Comparison of ENCODE assay signal across 1 cellular context in genomic region chr12:56631790-56632700, GRCh38.
A peak's percentile ranks its signal among the peaks of the same experiment; 100 is the strongest.
TF ChIP-seq lines count a peak whose summit lies in the region.

No MANE protein-coding gene starts in this region.

TF ChIP-seq in HEK293, 187 proteins besides CTCF, POLR2A, EP300 and RAD21 (continued from another document and continues in another):
- no peak for TF ChIP-seq ZSCAN4 (tag by site-specific recombination; IDR thresholded peaks at IDR 0.05)
- no peak for TF ChIP-seq GLI4 (tag by site-specific recombination; IDR thresholded peaks at IDR 0.05)
- 0 out of 2 replicates have a peak, but pooled peaks have one; percentile 31 for TF ChIP-seq KLF8 (tag by site-specific recombination; IDR thresholded peaks at IDR 0.05)
- TF ChIP-seq ZNF274 (IDR thresholded peaks at IDR 0.05; ENCODE audit: low read length), result no peak
- no peak for TF ChIP-seq ZNF274 (tag by site-specific recombination; IDR thresholded peaks at IDR 0.05; ENCODE audit: borderline replicate concordance)
- TF ChIP-seq BCL11A (tag by site-specific recombination; IDR thresholded peaks at IDR 0.05; ENCODE audit: low read depth), result no peak
- no peak for TF ChIP-seq ZNF837 (tag by site-specific recombination; IDR thresholded peaks at IDR 0.05)
- TF ChIP-seq, protein P1, sequence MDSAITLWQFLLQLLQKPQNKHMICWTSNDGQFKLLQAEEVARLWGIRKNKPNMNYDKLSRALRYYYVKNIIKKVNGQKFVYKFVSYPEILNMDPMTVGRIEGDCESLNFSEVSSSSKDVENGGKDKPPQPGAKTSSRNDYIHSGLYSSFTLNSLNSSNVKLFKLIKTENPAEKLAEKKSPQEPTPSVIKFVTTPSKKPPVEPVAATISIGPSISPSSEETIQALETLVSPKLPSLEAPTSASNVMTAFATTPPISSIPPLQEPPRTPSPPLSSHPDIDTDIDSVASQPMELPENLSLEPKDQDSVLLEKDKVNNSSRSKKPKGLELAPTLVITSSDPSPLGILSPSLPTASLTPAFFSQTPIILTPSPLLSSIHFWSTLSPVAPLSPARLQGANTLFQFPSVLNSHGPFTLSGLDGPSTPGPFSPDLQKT (IDR thresholded peaks at IDR 0.05; ENCODE audit: borderline replicate concordance, low read depth, low read length), result no peak
- no peak for TF ChIP-seq PRDM1 (tag by site-specific recombination; IDR thresholded peaks at IDR 0.05)
- no peak for TF ChIP-seq ZNF514 (tag by site-specific recombination; IDR thresholded peaks at IDR 0.05)
- no peak for TF ChIP-seq ZNF26 (tag by site-specific recombination; IDR thresholded peaks at IDR 0.05)
- TF ChIP-seq, protein P2, sequence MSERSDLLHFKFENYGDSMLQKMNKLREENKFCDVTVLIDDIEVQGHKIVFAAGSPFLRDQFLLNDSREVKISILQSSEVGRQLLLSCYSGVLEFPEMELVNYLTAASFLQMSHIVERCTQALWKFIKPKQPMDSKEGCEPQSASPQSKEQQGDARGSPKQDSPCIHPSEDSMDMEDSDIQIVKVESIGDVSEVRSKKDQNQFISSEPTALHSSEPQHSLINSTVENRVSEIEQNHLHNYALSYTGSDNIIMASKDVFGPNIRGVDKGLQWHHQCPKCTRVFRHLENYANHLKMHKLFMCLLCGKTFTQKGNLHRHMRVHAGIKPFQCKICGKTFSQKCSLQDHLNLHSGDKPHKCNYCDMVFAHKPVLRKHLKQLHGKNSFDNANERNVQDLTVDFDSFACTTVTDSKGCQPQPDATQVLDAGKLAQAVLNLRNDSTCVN (tag by site-specific recombination; optimal IDR thresholded peaks at IDR 0.05), result no peak
- no peak for TF ChIP-seq ZNF426 (tag by site-specific recombination; IDR thresholded peaks at IDR 0.05)
- peak; percentile 64 for TF ChIP-seq GLIS2 (tag by site-specific recombination; IDR thresholded peaks at IDR 0.05)
- TF ChIP-seq ZNF362 (tag by site-specific recombination; IDR thresholded peaks at IDR 0.05), result no peak
- TF ChIP-seq ZNF561 (tag by site-specific recombination; IDR thresholded peaks at IDR 0.05; ENCODE audit: borderline replicate concordance), result no peak
- TF ChIP-seq INSM2 (tag by site-specific recombination; IDR thresholded peaks at IDR 0.05), result no peak
- no peak for TF ChIP-seq ZNF555 (tag by site-specific recombination; conservative IDR thresholded peaks at IDR 0.05)
- no peak for TF ChIP-seq ZNF184 (tag by site-specific recombination; IDR thresholded peaks at IDR 0.05)
- TF ChIP-seq GFI1B (tag by site-specific recombination; IDR thresholded peaks at IDR 0.05), result no peak
- TF ChIP-seq, protein P3, sequence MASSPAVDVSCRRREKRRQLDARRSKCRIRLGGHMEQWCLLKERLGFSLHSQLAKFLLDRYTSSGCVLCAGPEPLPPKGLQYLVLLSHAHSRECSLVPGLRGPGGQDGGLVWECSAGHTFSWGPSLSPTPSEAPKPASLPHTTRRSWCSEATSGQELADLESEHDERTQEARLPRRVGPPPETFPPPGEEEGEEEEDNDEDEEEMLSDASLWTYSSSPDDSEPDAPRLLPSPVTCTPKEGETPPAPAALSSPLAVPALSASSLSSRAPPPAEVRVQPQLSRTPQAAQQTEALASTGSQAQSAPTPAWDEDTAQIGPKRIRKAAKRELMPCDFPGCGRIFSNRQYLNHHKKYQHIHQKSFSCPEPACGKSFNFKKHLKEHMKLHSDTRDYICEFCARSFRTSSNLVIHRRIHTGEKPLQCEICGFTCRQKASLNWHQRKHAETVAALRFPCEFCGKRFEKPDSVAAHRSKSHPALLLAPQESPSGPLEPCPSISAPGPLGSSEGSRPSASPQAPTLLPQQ (tag by site-specific recombination; IDR thresholded peaks at IDR 0.05), result peak; percentile 83
- TF ChIP-seq ZBTB10 (tag by site-specific recombination; IDR thresholded peaks at IDR 0.05), result peak; percentile 53; the same call in 1 of the 2 replicates
- no peak for TF ChIP-seq ZFP37 (tag by site-specific recombination; IDR thresholded peaks at IDR 0.05)
- TF ChIP-seq PRDM10 (tag by site-specific recombination; IDR thresholded peaks at IDR 0.05), result no peak; the same call in 1 of the 2 replicates
- TF ChIP-seq ZBTB8A (tag by site-specific recombination; IDR thresholded peaks at IDR 0.05), result peak; percentile 82
- no peak for TF ChIP-seq ZNF121 (tag by site-specific recombination; IDR thresholded peaks at IDR 0.05)
- no peak for TF ChIP-seq ZNF664 (tag by site-specific recombination; IDR thresholded peaks at IDR 0.05)
- no peak for TF ChIP-seq ZNF155 (tag by site-specific recombination; IDR thresholded peaks at IDR 0.05)
- TF ChIP-seq ZNF521 (tag by site-specific recombination; IDR thresholded peaks at IDR 0.05), result no peak
- TF ChIP-seq MYNN (tag by site-specific recombination; IDR thresholded peaks at IDR 0.05; ENCODE audit: borderline replicate concordance), result no peak
- TF ChIP-seq ZNF660 (tag by site-specific recombination; IDR thresholded peaks at IDR 0.05), result no peak
- no peak for TF ChIP-seq ZBTB48 (tag by site-specific recombination; IDR thresholded peaks at IDR 0.05)
- TF ChIP-seq MZF1 (tag by site-specific recombination; IDR thresholded peaks at IDR 0.05; ENCODE audit: borderline replicate concordance), result no peak
- TF ChIP-seq ZNF146 (tag by site-specific recombination; IDR thresholded peaks at IDR 0.05), result no peak
- no peak for TF ChIP-seq ZNF19 (tag by site-specific recombination; IDR thresholded peaks at IDR 0.05; ENCODE audit: low read depth)
- TF ChIP-seq ZNF23 (tag by site-specific recombination; IDR thresholded peaks at IDR 0.05; ENCODE audit: borderline replicate concordance), result no peak
- no peak for TF ChIP-seq ZNF292 (tag by site-specific recombination; IDR thresholded peaks at IDR 0.05; ENCODE audit: borderline replicate concordance, low read depth)
- no peak for TF ChIP-seq HOXD13 (CRISPR knock-in tag; IDR thresholded peaks at IDR 0.05; ENCODE audit: borderline replicate concordance)
- TF ChIP-seq REPIN1 (tag by site-specific recombination; IDR thresholded peaks at IDR 0.05; ENCODE audit: low read depth), result no peak
- TF ChIP-seq OSR2 (tag by site-specific recombination; IDR thresholded peaks at IDR 0.05), result no peak
- TF ChIP-seq, protein P4, sequence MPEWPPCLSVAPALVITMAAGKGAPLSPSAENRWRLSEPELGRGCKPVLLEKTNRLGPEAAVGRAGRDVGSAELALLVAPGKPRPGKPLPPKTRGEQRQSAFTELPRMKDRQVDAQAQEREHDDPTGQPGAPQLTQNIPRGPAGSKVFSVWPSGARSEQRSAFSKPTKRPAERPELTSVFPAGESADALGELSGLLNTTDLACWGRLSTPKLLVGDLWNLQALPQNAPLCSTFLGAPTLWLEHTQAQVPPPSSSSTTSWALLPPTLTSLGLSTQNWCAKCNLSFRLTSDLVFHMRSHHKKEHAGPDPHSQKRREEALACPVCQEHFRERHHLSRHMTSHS (tag by site-specific recombination; IDR thresholded peaks at IDR 0.05), result no peak
- TF ChIP-seq ZNF248 (tag by site-specific recombination; IDR thresholded peaks at IDR 0.05), result no peak
- TF ChIP-seq ZNF175 (tag by site-specific recombination; IDR thresholded peaks at IDR 0.05), result no peak
